11 cellular contexts compared by ENCODE assay signal in genomic region chr7:138243430-138243829, GRCh38.
A peak's percentile ranks its signal among the peaks of the same experiment; 100 is the strongest.
DNase-seq lines count a peak whose midpoint lies in the region; ATAC-seq and TF ChIP-seq lines count a peak whose summit lies in the region.
"Had no signal": no experiment of that assay in that cellular context is flagged by ENCODE, and none has a peak within 500 bp of the region (broad histone marks: within the 10 kb centered on the region; RNA-seq: fewer than 3 reads in every experiment).

No MANE protein-coding gene starts in this region.

- H3K27ac ChIP-seq in mesenchymal stem cell (ENCODE audit: low read length, poor library complexity, severe bottlenecking) (peak overlapping the region; percentile 68), prostate gland (no peak overlapping the region)

- no peak overlapping the region for H3K23ac ChIP-seq in mesenchymal stem cell (ENCODE audit: low read length in 2 of 2)

- H4K8ac ChIP-seq in mesenchymal stem cell (ENCODE audit: low read length): no peak overlapping the region

- no peak overlapping the region for H2AK5ac ChIP-seq in mesenchymal stem cell (ENCODE audit: low read length, severe bottlenecking)

- no peak overlapping the region for H3K4ac ChIP-seq in mesenchymal stem cell (ENCODE audit: low read depth in 1 of 2, low read length in 2 of 2)

- WGBS in mesenchymal stem cell: 9% methylated on average over 3 of the region's 5 CpGs
- WGBS in prostate gland: 38% methylated on average over 5 of the region's 5 CpGs

- no peaks in the 10 kb centered on the region for H3K27me3 Mint-ChIP-seq in brain
- H3K27me3 Mint-ChIP-seq: activated CD8-positive, alpha-beta memory T cell treated with anti-CD3 and anti-CD28 coated beads, Interleukin-2, amount 10 ng/mL, durations not matched to agents 7 days and 5 days had no signal

- H3K9me3 ChIP-seq in mesenchymal stem cell (ENCODE audit: control insufficient read depth, low read length) (peaks cover 17% of the 10 kb centered on the region), prostate gland (no peaks in the 10 kb centered on the region)

- H3K36me3 ChIP-seq in mesenchymal stem cell (ENCODE audit: control insufficient read depth in 1 of 2, insufficient read depth in 2 of 2, low read depth in 1 of 2, low read length in 2 of 2) (no peaks in the 10 kb centered on the region), prostate gland (no peaks in the 10 kb centered on the region)

- no peaks in the 10 kb centered on the region for H3K27me3 ChIP-seq in mesenchymal stem cell (ENCODE audit: control insufficient read depth in 1 of 2, insufficient read depth in 1 of 2, low read length in 2 of 2)
- H3K27me3 ChIP-seq in prostate gland (replicated peaks; ENCODE audit: insufficient read depth): no peaks in the 10 kb centered on the region

- no peak overlapping the region for H3K9ac ChIP-seq in mesenchymal stem cell (ENCODE audit: low read length)

- no peak overlapping the region for H2AFZ ChIP-seq in mesenchymal stem cell (ENCODE audit: low read depth, low read length)

- H3K4me1 ChIP-seq in mesenchymal stem cell (ENCODE audit: control insufficient read depth, insufficient read depth, low read depth, low read length) (peaks cover 5% of the 10 kb centered on the region), prostate gland (replicated peaks) (no peaks in the 10 kb centered on the region)

- H3K4me3 Mint-ChIP-seq in brain: peak overlapping the region; percentile 41 to 80 (median 56)
- H3K4me3 Mint-ChIP-seq: activated CD8-positive, alpha-beta memory T cell treated with anti-CD3 and anti-CD28 coated beads, Interleukin-2, amount 10 ng/mL, durations not matched to agents 7 days and 5 days; central memory CD8-positive, alpha-beta T cell had no signal

- H2BK120ac ChIP-seq in mesenchymal stem cell (ENCODE audit: low read depth, low read length): no peak overlapping the region

- TF ChIP-seq POLR2A in prostate gland (IDR thresholded peaks at IDR 0.05): no peak

- no peak overlapping the region for H3K4me2 ChIP-seq in mesenchymal stem cell (ENCODE audit: low read length, poor library complexity, severe bottlenecking)

- no peak for ATAC-seq in HG03378 (IDR thresholded peaks at IDR 0.05; ENCODE audit: unreplicated experiment)
- ATAC-seq: activated CD8-positive, alpha-beta memory T cell treated with anti-CD3 and anti-CD28 coated beads, Interleukin-2, amount 10 ng/mL, durations not matched to agents 7 days and 5 days had no signal

- H2BK5ac ChIP-seq in mesenchymal stem cell (ENCODE audit: low read depth, low read length, poor library complexity, severe bottlenecking): no peak overlapping the region

- H3K27ac Mint-ChIP-seq in brain: peak overlapping the region; percentile 35 to 97 (median 90)
- H3K27ac Mint-ChIP-seq: activated CD8-positive, alpha-beta memory T cell treated with anti-CD3 and anti-CD28 coated beads, Interleukin-2, amount 10 ng/mL, durations not matched to agents 7 days and 5 days had no signal

- intact Hi-C loops in prostate gland (cut with DNase I): no loop called here

- H3K9me3 Mint-ChIP-seq in brain: peaks cover 7 to 18% (median 11%) of the 10 kb centered on the region in 5 experiments

- H2BK12ac ChIP-seq in mesenchymal stem cell (ENCODE audit: low read length in 2 of 2): peak overlapping the region in 1 of 2 experiments; percentile 28

- DNase-seq in EL (peak; percentile 55), NCI-H2196 (lab: John Stamatoyannopoulos, UW; ENCODE audit: unreplicated experiment) (peak; percentile 62), mesenchymal stem cell (peak; percentile 12), D341Med (ENCODE audit: low spot score) (no peak), prostate gland (ENCODE audit: low spot score) (no peak)
- DNase-seq in activated CD4-positive, alpha-beta T cell treated with anti-CD3 and anti-CD28 coated beads for 4 hours: no peak
- DNase-seq: activated CD8-positive, alpha-beta memory T cell treated with anti-CD3 and anti-CD28 coated beads, Interleukin-2, amount 10 ng/mL, durations not matched to agents 7 days and 5 days; IMR-90 had no signal

- H3K4me3 ChIP-seq in mesenchymal stem cell (ENCODE audit: insufficient read depth in 1 of 2, low read depth in 1 of 2, low read length in 2 of 2) (no peak overlapping the region), prostate gland (no peak overlapping the region)

- no peak overlapping the region for H2BK15ac ChIP-seq in mesenchymal stem cell (ENCODE audit: low read depth, poor library complexity, severe bottlenecking)

- peaks cover 45% of the 10 kb centered on the region for H3K4me1 Mint-ChIP-seq in brain
- H3K4me1 Mint-ChIP-seq: activated CD8-positive, alpha-beta memory T cell treated with anti-CD3 and anti-CD28 coated beads, Interleukin-2, amount 10 ng/mL, durations not matched to agents 7 days and 5 days; central memory CD8-positive, alpha-beta T cell had no signal

- TF ChIP-seq CTCF in brain (conservative IDR thresholded peaks at IDR 0.05) (no peak), prostate gland (IDR thresholded peaks at IDR 0.05) (no peak)

- no peaks in the 10 kb centered on the region for H3K79me1 ChIP-seq in mesenchymal stem cell (replicated peaks; ENCODE audit: low read length, poor library complexity, severe bottlenecking)

- peaks cover 4% of the 10 kb centered on the region for H3K36me3 Mint-ChIP-seq in brain
- H3K36me3 Mint-ChIP-seq: activated CD8-positive, alpha-beta memory T cell treated with anti-CD3 and anti-CD28 coated beads, Interleukin-2, amount 10 ng/mL, durations not matched to agents 7 days and 5 days had no signal

- H4K91ac ChIP-seq in mesenchymal stem cell (ENCODE audit: low read length): no peak overlapping the region

- peak overlapping the region in 1 of 2 experiments; percentile 24 for H3K18ac ChIP-seq in mesenchymal stem cell (ENCODE audit: low read depth in 1 of 2, low read length in 2 of 2)

- no peak overlapping the region for H3K14ac ChIP-seq in mesenchymal stem cell (ENCODE audit: low read length in 2 of 2)

Comparison
In these comparisons a context has a peak if more than half of its experiments do, and no peak if none do; other contexts are left out.
1. DNase-seq: peak in EL (single experiment), NCI-H2196 (single experiment) and mesenchymal stem cell (single experiment); none in activated CD4-positive, alpha-beta T cell treated with anti-CD3 and anti-CD28 coated beads for 4 hours (0 of 2), D341Med (single experiment) and prostate gland (single experiment).